In the genomic region with DNA sequence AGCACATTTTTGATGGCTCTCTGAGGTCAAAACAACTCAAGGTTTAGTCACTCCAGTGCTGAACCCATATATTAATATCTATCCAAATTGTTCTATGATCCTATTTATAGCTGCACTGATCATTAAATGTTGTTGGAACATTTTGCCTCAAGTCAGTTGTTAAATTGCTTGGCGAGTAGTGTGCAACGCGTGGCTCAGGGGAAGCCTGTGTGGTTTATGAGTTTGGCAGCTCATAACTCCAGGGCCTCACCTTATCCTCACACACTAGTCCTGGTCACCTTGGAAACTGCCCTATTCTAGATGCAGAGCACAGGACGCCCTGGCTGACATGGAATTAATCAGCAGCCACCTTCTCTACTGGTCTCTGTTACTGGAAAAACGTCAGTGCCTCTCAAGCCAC, we compare ENCODE assay signal across 1 cellular context.
TF ChIP-seq lines count a peak whose summit lies in the region.

No MANE protein-coding gene starts in this region.

TF ChIP-seq in GM12878, 131 proteins besides CTCF, POLR2A, EP300 and RAD21 (continued from another document):
- TF ChIP-seq FOXK2 (IDR thresholded peaks at IDR 0.05), result no peak
- no peak for TF ChIP-seq CBFB (IDR thresholded peaks at IDR 0.05; ENCODE audit: low read depth)
- TF ChIP-seq, protein P1, sequence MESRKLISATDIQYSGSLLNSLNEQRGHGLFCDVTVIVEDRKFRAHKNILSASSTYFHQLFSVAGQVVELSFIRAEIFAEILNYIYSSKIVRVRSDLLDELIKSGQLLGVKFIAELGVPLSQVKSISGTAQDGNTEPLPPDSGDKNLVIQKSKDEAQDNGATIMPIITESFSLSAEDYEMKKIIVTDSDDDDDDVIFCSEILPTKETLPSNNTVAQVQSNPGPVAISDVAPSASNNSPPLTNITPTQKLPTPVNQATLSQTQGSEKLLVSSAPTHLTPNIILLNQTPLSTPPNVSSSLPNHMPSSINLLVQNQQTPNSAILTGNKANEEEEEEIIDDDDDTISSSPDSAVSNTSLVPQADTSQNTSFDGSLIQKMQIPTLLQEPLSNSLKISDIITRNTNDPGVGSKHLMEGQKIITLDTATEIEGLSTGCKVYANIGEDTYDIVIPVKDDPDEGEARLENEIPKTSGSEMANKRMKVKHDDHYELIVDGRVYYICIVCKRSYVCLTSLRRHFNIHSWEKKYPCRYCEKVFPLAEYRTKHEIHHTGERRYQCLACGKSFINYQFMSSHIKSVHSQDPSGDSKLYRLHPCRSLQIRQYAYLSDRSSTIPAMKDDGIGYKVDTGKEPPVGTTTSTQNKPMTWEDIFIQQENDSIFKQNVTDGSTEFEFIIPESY (IDR thresholded peaks at IDR 0.05), result no peak
- no peak for TF ChIP-seq SUZ12 (IDR thresholded peaks at IDR 0.05; ENCODE audit: unreplicated experiment)
- no peak for TF ChIP-seq TCF3 (IDR thresholded peaks at IDR 0.05; ENCODE audit: borderline replicate concordance, insufficient read depth, low read depth, low read length)
- TF ChIP-seq, protein P2, sequence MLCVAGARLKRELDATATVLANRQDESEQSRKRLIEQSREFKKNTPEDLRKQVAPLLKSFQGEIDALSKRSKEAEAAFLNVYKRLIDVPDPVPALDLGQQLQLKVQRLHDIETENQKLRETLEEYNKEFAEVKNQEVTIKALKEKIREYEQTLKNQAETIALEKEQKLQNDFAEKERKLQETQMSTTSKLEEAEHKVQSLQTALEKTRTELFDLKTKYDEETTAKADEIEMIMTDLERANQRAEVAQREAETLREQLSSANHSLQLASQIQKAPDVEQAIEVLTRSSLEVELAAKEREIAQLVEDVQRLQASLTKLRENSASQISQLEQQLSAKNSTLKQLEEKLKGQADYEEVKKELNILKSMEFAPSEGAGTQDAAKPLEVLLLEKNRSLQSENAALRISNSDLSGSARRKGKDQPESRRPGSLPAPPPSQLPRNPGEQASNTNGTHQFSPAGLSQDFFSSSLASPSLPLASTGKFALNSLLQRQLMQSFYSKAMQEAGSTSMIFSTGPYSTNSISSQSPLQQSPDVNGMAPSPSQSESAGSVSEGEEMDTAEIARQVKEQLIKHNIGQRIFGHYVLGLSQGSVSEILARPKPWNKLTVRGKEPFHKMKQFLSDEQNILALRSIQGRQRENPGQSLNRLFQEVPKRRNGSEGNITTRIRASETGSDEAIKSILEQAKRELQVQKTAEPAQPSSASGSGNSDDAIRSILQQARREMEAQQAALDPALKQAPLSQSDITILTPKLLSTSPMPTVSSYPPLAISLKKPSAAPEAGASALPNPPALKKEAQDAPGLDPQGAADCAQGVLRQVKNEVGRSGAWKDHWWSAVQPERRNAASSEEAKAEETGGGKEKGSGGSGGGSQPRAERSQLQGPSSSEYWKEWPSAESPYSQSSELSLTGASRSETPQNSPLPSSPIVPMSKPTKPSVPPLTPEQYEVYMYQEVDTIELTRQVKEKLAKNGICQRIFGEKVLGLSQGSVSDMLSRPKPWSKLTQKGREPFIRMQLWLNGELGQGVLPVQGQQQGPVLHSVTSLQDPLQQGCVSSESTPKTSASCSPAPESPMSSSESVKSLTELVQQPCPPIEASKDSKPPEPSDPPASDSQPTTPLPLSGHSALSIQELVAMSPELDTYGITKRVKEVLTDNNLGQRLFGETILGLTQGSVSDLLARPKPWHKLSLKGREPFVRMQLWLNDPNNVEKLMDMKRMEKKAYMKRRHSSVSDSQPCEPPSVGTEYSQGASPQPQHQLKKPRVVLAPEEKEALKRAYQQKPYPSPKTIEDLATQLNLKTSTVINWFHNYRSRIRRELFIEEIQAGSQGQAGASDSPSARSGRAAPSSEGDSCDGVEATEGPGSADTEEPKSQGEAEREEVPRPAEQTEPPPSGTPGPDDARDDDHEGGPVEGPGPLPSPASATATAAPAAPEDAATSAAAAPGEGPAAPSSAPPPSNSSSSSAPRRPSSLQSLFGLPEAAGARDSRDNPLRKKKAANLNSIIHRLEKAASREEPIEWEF (IDR thresholded peaks at IDR 0.05; ENCODE audit: insufficient replicate concordance, low read depth, low read length), result no peak
- TF ChIP-seq, protein P3, sequence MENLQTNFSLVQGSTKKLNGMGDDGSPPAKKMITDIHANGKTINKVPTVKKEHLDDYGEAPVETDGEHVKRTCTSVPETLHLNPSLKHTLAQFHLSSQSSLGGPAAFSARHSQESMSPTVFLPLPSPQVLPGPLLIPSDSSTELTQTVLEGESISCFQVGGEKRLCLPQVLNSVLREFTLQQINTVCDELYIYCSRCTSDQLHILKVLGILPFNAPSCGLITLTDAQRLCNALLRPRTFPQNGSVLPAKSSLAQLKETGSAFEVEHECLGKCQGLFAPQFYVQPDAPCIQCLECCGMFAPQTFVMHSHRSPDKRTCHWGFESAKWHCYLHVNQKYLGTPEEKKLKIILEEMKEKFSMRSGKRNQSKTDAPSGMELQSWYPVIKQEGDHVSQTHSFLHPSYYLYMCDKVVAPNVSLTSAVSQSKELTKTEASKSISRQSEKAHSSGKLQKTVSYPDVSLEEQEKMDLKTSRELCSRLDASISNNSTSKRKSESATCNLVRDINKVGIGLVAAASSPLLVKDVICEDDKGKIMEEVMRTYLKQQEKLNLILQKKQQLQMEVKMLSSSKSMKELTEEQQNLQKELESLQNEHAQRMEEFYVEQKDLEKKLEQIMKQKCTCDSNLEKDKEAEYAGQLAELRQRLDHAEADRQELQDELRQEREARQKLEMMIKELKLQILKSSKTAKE (IDR thresholded peaks at IDR 0.05; ENCODE audit: low read depth, poor library complexity, severe bottlenecking), result no peak
